ENCODE assay signal across 7 cellular contexts in the genomic region with DNA sequence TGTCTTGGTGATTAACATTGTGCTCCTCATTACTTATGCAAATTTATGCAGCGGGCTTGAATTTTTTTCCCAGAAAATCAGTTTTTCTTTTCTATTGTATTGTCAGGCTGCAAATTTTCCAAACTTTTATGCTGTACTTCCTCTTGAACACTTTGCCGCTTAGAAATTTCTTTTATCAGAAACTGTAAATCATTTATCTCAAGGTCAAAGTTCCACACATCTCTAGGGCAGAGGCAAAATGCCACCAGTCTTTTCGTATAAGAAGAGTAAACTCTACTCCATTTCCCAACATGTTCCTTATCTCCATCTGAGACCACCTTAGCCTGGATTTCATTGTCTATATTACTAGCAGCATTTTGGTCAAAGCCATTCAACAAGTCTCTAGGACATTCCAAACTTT.
"Had no signal": no experiment of that assay in that cellular context is flagged by ENCODE, and none has a peak within 500 bp of the region (broad histone marks: within the 10 kb centered on the region; RNA-seq: fewer than 3 reads in every experiment).

No MANE protein-coding gene starts in this region.

- H3K27me3 Mint-ChIP-seq: IgD-negative memory B cell had no signal

- FAIRE-seq: HepG2, HTR-8/SVneo, K562 had no signal

- ATAC-seq: HepG2, K562 had no signal

- DNase-seq: IMR-90, KBM-7 had no signal

- H3K27ac ChIP-seq: HL-60 had no signal

- H3K4me3 ChIP-seq: K562 had no signal

- H3K4me1 Mint-ChIP-seq: IgD-negative memory B cell had no signal

- H3K27ac Mint-ChIP-seq: IgD-negative memory B cell had no signal

- H3K4me3 Mint-ChIP-seq: IgD-negative memory B cell had no signal

- H3K36me3 Mint-ChIP-seq: IgD-negative memory B cell had no signal
